30 cellular contexts compared by ENCODE assay signal in the genomic region with DNA sequence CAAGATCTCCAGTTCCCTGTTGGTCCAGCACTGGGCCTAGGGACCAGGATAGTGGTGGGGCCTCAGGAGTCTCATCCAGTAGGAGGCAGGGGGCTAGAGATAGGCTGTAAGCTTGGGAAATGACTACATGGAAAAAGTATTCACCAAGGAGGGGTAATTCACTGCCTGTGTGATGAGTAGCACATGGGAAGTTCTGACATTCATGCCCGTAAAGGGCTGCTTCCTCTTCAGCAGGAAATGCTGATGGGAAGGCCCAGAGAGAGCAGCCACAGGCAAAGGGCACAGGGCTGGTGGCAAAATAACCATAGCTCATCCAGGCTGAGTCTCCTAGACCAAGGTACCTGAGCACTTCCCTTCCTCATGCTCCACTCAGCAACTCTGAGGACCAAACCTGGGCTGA. TPM values are rescaled to one million over a fixed set of nuclear protein-coding genes. Genes with fewer than 3 reads are reported as not detected.
A peak's percentile ranks its signal among the peaks of the same experiment; 100 is the strongest.
DNase-seq lines count a peak whose midpoint lies in the region; ATAC-seq and TF ChIP-seq lines count a peak whose summit lies in the region.
"Had no signal": no experiment of that assay in that cellular context is flagged by ENCODE, and none has a peak within 500 bp of the region (broad histone marks: within the 10 kb centered on the region; RNA-seq: fewer than 3 reads in every experiment).

No MANE protein-coding gene starts in this region.

- no peak overlapping the region for H3K9ac ChIP-seq in colonic mucosa (ENCODE audit: low read depth in 2 of 2, low read length in 2 of 2)

- no peaks in the 10 kb centered on the region for H3K4me1 ChIP-seq in colonic mucosa
- H3K4me1 ChIP-seq: suprapubic skin, upper lobe of right lung had no signal

- H3K27ac ChIP-seq in colonic mucosa = no peak overlapping the region
- H3K27ac ChIP-seq: C4-2B, suprapubic skin, upper lobe of right lung had no signal

- no peaks in the 10 kb centered on the region for H3K27me3 ChIP-seq in colonic mucosa
- H3K27me3 ChIP-seq: upper lobe of right lung had no signal

- no peaks in the 10 kb centered on the region for H3K9me3 ChIP-seq in colonic mucosa
- H3K9me3 ChIP-seq: suprapubic skin, upper lobe of right lung had no signal

- DNase-seq in ELR (ENCODE audit: low read depth) = peak; percentile 58
- peak; percentile 13 for DNase-seq in RKO (ENCODE audit: low spot score)
- peak; percentile 41 for DNase-seq in dermis blood vessel endothelial cell
- peak; percentile 68 for DNase-seq in mesenteric fat pad (ENCODE audit: low spot score)
- DNase-seq in colonic mucosa = no peak
- DNase-seq in activated CD4-positive, alpha-beta T cell treated with anti-CD3 and anti-CD28 coated beads, Interleukin-2, amount 50 U/mL, for 48 hours = no peak
- DNase-seq: activated CD4-positive, alpha-beta T cell treated with anti-CD3 and anti-CD28 coated beads for 48 hours; activated gamma-delta T cell; activated T-cell treated with anti-CD3 and anti-CD28 coated beads, Interleukin-2, amount 50 U/mL, for 1 hour; COR-L47; DMS79; effector CD8-positive, alpha-beta T cell; foreskin fibroblast; head of caudate nucleus; kidney; midbrain; naive thymus-derived CD4-positive, alpha-beta T cell; NCI-H146; NCI-H2107; nucleus accumbens; SW 1271; T-helper 9 cell; upper lobe of right lung had no signal

- ATAC-seq in HG03175 (IDR thresholded peaks at IDR 0.05; ENCODE audit: unreplicated experiment) (no peak), GM19351 (IDR thresholded peaks at IDR 0.05; ENCODE audit: unreplicated experiment) (no peak)
- ATAC-seq: GM23338; naive thymus-derived CD4-positive, alpha-beta T cell; stimulated activated memory B cell treated with anti-CD40 and anti-IgM and Interleukin-4, amounts not matched to agents 10 μg/mL and 1 μg/mL and 100 μg/mL, for 72 hours; upper lobe of right lung had no signal

- TF ChIP-seq CTCF in colonic mucosa (IDR thresholded peaks at IDR 0.05) = no peak

- intact Hi-C loops in colonic mucosa (cut with DNase I) = loop anchor here (10.0 kb wide), 1 partner anchor 215 kb away; no protein-coding TSS in a partner anchor

- H3K36me3 ChIP-seq in colonic mucosa = no peaks in the 10 kb centered on the region
- H3K36me3 ChIP-seq: suprapubic skin, upper lobe of right lung had no signal

- no peak overlapping the region for H3K4me3 ChIP-seq in colonic mucosa
- H3K4me3 ChIP-seq: GM23338, suprapubic skin, upper lobe of right lung had no signal

RNA-seq across cellular contexts. Expression of gene FRRS1L, which starts 23.1 kb away (rescaled TPM):
- under 0.01 and 0.05 TPM in 2 replicates for total RNA-seq in dermis blood vessel endothelial cell
- total RNA-seq in mesenteric fat pad = 0.32 TPM
- total RNA-seq in colonic mucosa = 1 to 10 TPM in 1 of 2 donors, under 1 TPM in 1; 0.12 to 1.8 TPM
- total RNA-seq: kidney; naive thymus-derived CD4-positive, alpha-beta T cell; RPMI7951 had no signal

Comparison
In these comparisons a context has a peak if more than half of its experiments do, and no peak if none do; other contexts are left out.
1. DNase-seq: peak in ELR (single experiment), RKO (single experiment), dermis blood vessel endothelial cell (single experiment) and mesenteric fat pad (single experiment); none in colonic mucosa (single experiment) and activated CD4-positive, alpha-beta T cell treated with anti-CD3 and anti-CD28 coated beads, Interleukin-2, amount 50 U/mL, for 48 hours (0 of 2).